ENCODE assay signal across 12 cellular contexts in genomic region chr1:164780863-164781262, GRCh38.
DNase-seq lines count a peak whose midpoint lies in the region; ATAC-seq, FAIRE-seq and TF ChIP-seq lines count a peak whose summit lies in the region.
"Had no signal": no experiment of that assay in that cellular context is flagged by ENCODE, and none has a peak within 500 bp of the region (broad histone marks: within the 10 kb centered on the region; RNA-seq: fewer than 3 reads in every experiment).

No MANE protein-coding gene starts in this region.

- TF ChIP-seq CTCF in astrocyte (IDR thresholded peaks at IDR 0.05; ENCODE audit: insufficient read depth, low read depth, low read length) (no peak), heart right ventricle (IDR thresholded peaks at IDR 0.05) (no peak), retinal pigment epithelial cell (conservative IDR thresholded peaks at IDR 0.05; ENCODE audit: low read depth, low read length) (no peak)

- peak overlapping the region; percentile 47 for H3K4me2 ChIP-seq in astrocyte (ENCODE audit: low read length)

- no peaks in the 10 kb centered on the region for H3K27me3 Mint-ChIP-seq in astrocyte (ENCODE audit: low read depth, unreplicated experiment)
- H3K27me3 Mint-ChIP-seq in naive thymus-derived CD4-positive, alpha-beta T cell: peaks cover 0 to 6% (median 0%) of the 10 kb centered on the region in 5 donors

- H3K9ac ChIP-seq in astrocyte (ENCODE audit: low read length): peak overlapping the region; percentile 52

- H3K36me3 ChIP-seq in astrocyte (ENCODE audit: insufficient read depth, low read length) (no peaks in the 10 kb centered on the region), heart right ventricle (no peaks in the 10 kb centered on the region)
- no peaks in the 10 kb centered on the region for H3K36me3 ChIP-seq in naive thymus-derived CD4-positive, alpha-beta T cell (ENCODE audit: control insufficient read depth in 2 of 3, insufficient read depth in 3 of 3, low read length in 3 of 3)

- H3K4me1 Mint-ChIP-seq in astrocyte (ENCODE audit: low read depth, unreplicated experiment): peaks cover 25% of the 10 kb centered on the region
- H3K4me1 Mint-ChIP-seq in naive thymus-derived CD4-positive, alpha-beta T cell: no peaks in the 10 kb centered on the region

- H3K27ac ChIP-seq in astrocyte (ENCODE audit: low read depth, low read length) (no peak overlapping the region), heart right ventricle (peak overlapping the region in 9 of 10 donors; percentile 35 to 80 (median 62))
- H3K27ac ChIP-seq in naive thymus-derived CD4-positive, alpha-beta T cell (ENCODE audit: low read depth, low read length): no peak overlapping the region

- no peak overlapping the region for H3K4me3 Mint-ChIP-seq in astrocyte (ENCODE audit: unreplicated experiment)
- no peak overlapping the region for H3K4me3 Mint-ChIP-seq in naive thymus-derived CD4-positive, alpha-beta T cell

- no peaks in the 10 kb centered on the region for H3K9me3 Mint-ChIP-seq in astrocyte (ENCODE audit: unreplicated experiment)
- H3K9me3 Mint-ChIP-seq in naive thymus-derived CD4-positive, alpha-beta T cell: no peaks in the 10 kb centered on the region

- no peaks in the 10 kb centered on the region for H3K79me2 ChIP-seq in astrocyte (ENCODE audit: insufficient read depth, low read length)

- H3K4me1 ChIP-seq in astrocyte (ENCODE audit: insufficient read depth, low read length): peaks cover 12% of the 10 kb centered on the region
- H3K4me1 ChIP-seq in heart right ventricle: peaks cover 12 to 67% (median 48%) of the 10 kb centered on the region in 9 donors
- H3K4me1 ChIP-seq in naive thymus-derived CD4-positive, alpha-beta T cell (ENCODE audit: control insufficient read depth in 2 of 2, insufficient read depth in 2 of 2, low read length in 2 of 2): no peaks in the 10 kb centered on the region

- H2AFZ ChIP-seq in astrocyte (ENCODE audit: low read depth, low read length): no peak overlapping the region

- H4K20me1 ChIP-seq in astrocyte (ENCODE audit: insufficient read depth, low read length): no peaks in the 10 kb centered on the region

- CTCF ChIA-PET in naive thymus-derived CD4-positive, alpha-beta T cell (lab: Charles Lee): no interaction called here

- H3K27me3 ChIP-seq in astrocyte (ENCODE audit: insufficient read depth, low read length) (no peaks in the 10 kb centered on the region), heart right ventricle (no peaks in the 10 kb centered on the region)
- H3K27me3 ChIP-seq in naive thymus-derived CD4-positive, alpha-beta T cell (ENCODE audit: control insufficient read depth in 2 of 2, insufficient read depth in 2 of 2, low read length in 2 of 2): no peaks in the 10 kb centered on the region

- peak overlapping the region; percentile 49 for H3K27ac Mint-ChIP-seq in astrocyte (ENCODE audit: unreplicated experiment)
- no peak overlapping the region for H3K27ac Mint-ChIP-seq in naive thymus-derived CD4-positive, alpha-beta T cell

- 37 to 61% methylated on average over 8 of the region's 8 CpGs for WGBS in heart right ventricle, 2 donors

- H3K36me3 Mint-ChIP-seq in astrocyte (ENCODE audit: low read depth, unreplicated experiment): peaks cover 1% of the 10 kb centered on the region
- H3K36me3 Mint-ChIP-seq in naive thymus-derived CD4-positive, alpha-beta T cell: no peaks in the 10 kb centered on the region

- POLR2A ChIA-PET in naive thymus-derived CD4-positive, alpha-beta T cell (lab: Charles Lee): no interaction called here

- intact Hi-C loops in heart right ventricle (cut with DNase I): loop anchor here in 8 of 10 donors (5.0 to 10.0 kb wide), 13 partner anchors 64 to 856 kb away; partner anchors contain the start of gene PBX1 (in 1 of the 8)
- intact Hi-C loops in naive thymus-derived CD4-positive, alpha-beta T cell (cut with micrococcal nuclease): no loop called here

- peak; percentile 69 for FAIRE-seq in astrocyte (lab: Jason Lieb, UNC)
- FAIRE-seq: TTC549 had no signal

- DNase-seq in ELR (ENCODE audit: low read depth) (peak; percentile 95), astrocyte (ENCODE audit: low read depth) (peak; percentile 91), heart right ventricle (peak in 1 of 2 donors; percentile 24), retinal pigment epithelial cell (ENCODE audit: low read depth) (peak; percentile 47), DMS53 (lab: John Stamatoyannopoulos, UW) (no peak)
- DNase-seq in naive thymus-derived CD4-positive, alpha-beta T cell: no peak
- DNase-seq: activated gamma-delta T cell treated with Interleukin-2 at 50 U/mL for 16 hours, KBM-7, NCI-H774 had no signal

- H3K9me3 ChIP-seq in astrocyte (ENCODE audit: insufficient read depth, low read depth, low read length) (no peaks in the 10 kb centered on the region), heart right ventricle (no peaks in the 10 kb centered on the region)
- H3K9me3 ChIP-seq in naive thymus-derived CD4-positive, alpha-beta T cell (ENCODE audit: control insufficient read depth in 2 of 3, low read length in 3 of 3): no peaks in the 10 kb centered on the region

- H3K4me3 ChIP-seq in astrocyte (ENCODE audit: insufficient read depth, low read depth, low read length): no peak overlapping the region
- H3K4me3 ChIP-seq in heart right ventricle: no peak overlapping the region
- no peak overlapping the region for H3K4me3 ChIP-seq in retinal pigment epithelial cell (ENCODE audit: low read length)
- no peak overlapping the region for H3K4me3 ChIP-seq in naive thymus-derived CD4-positive, alpha-beta T cell (ENCODE audit: low read length)

- ATAC-seq in heart right ventricle: peak; percentile 40 to 93 (median 68)
- no peak for ATAC-seq in GM21619 (IDR thresholded peaks at IDR 0.05; ENCODE audit: unreplicated experiment)
- no peak for ATAC-seq in HG03175 (IDR thresholded peaks at IDR 0.05; ENCODE audit: unreplicated experiment)
- ATAC-seq in naive thymus-derived CD4-positive, alpha-beta T cell: no peak

Comparison
In these comparisons a context has a peak if more than half of its experiments do, and no peak if none do; other contexts are left out.
1. DNase-seq: peak in ELR (single experiment), astrocyte (single experiment) and retinal pigment epithelial cell (single experiment); none in naive thymus-derived CD4-positive, alpha-beta T cell (0 of 9) and DMS53 (single experiment).
2. H3K27ac ChIP-seq: peak in heart right ventricle (9 of 10); none in astrocyte (single experiment) and naive thymus-derived CD4-positive, alpha-beta T cell (single experiment).
3. ATAC-seq: peak in heart right ventricle (8 of 8); none in GM21619 (single experiment), HG03175 (single experiment) and naive thymus-derived CD4-positive, alpha-beta T cell (single experiment).
4. intact Hi-C loops: an anchor here in heart right ventricle (5.0 to 10.0 kb wide); none called in naive thymus-derived CD4-positive, alpha-beta T cell.